In the genomic region with DNA sequence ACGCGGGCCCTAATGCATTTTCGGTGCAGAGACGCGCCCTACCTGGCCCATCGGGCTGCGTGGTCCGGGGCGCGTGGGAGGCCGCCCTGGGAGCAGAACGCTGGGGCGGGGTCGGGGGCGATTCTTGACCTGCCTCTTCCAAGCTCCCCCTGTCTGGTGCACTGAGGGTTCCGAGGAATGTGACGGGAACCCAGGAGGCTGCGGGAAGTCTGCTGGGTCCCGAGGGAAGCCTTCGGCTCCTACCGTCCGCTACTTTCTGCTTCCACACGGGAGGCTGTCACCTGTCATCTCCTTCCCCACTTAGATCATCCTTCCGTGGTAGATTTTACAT, we compare ENCODE assay signal across 8 cellular contexts. TPM values are rescaled to one million over a fixed set of nuclear protein-coding genes. Genes with fewer than 3 reads are reported as not detected.
DNase-seq lines count a peak whose midpoint lies in the region; ATAC-seq and TF ChIP-seq lines count a peak whose summit lies in the region.

No MANE protein-coding gene starts in this region.

- peaks cover 0 to 4% of the 10 kb centered on the region in 2 donors for H3K4me1 ChIP-seq in lung (ENCODE audit: control insufficient read depth in 2 of 2, insufficient read depth in 2 of 2, low read length in 2 of 2)
- peaks cover 0 to 3% of the 10 kb centered on the region in 2 donors for H3K4me1 ChIP-seq in uterus

- no peak overlapping the region for H3K27ac Mint-ChIP-seq in MCF 10A (ENCODE audit: low read depth, unreplicated experiment)

- TF ChIP-seq CTCF in GM12875 (IDR thresholded peaks at IDR 0.05; ENCODE audit: borderline replicate concordance, insufficient read depth, low read depth, low read length): no peak
- no peak for TF ChIP-seq CTCF in MCF 10A (IDR thresholded peaks at IDR 0.05; ENCODE audit: unreplicated experiment)
- TF ChIP-seq CTCF in lung (IDR thresholded peaks at IDR 0.05; ENCODE audit: control extremely low read depth, extremely low read depth): no peak
- TF ChIP-seq CTCF in uterus (IDR thresholded peaks at IDR 0.05): no peak

- POLR2A ChIA-PET in MCF 10A (lab: Yijun Ruan, JAX): interaction anchor here (0.7 to 2.3 kb wide), 23 partner anchors 8 to 1456 kb away, joined by 3 to 32 read pairs (median 6); partner anchors contain the start of genes CAB39L, EBPL, KPNA3 and SETDB2

- BruUV-seq in MCF 10A (replicated peaks; lab: Mats Ljungman, UMichigan): no TSS peak

- no peak for TF ChIP-seq POLR2A in uterus (IDR thresholded peaks at IDR 0.05)

- H3K27me3 ChIP-seq in lung (ENCODE audit: control insufficient read depth, insufficient read depth): no peaks in the 10 kb centered on the region
- no peaks in the 10 kb centered on the region for H3K27me3 ChIP-seq in uterus

- H3K27me3 Mint-ChIP-seq in MCF 10A (ENCODE audit: insufficient read depth, unreplicated experiment): no peaks in the 10 kb centered on the region

- peak; percentile 0 for DNase-seq in HPDE6-E6E7 (ENCODE audit: extremely low spot score)
- no peak for DNase-seq in MCF 10A (ENCODE audit: unreplicated experiment)
- DNase-seq in lung (ENCODE audit: low spot score): no peak
- DNase-seq in uterus: no peak
- no peak for DNase-seq in posterior vena cava (ENCODE audit: low spot score)
- DNase-seq in MV-4-11 (lab: John Stamatoyannopoulos, UW): no peak
- DNase-seq in NCI-H1048 (lab: John Stamatoyannopoulos, UW): no peak

- intact Hi-C loops in MCF 10A (cut with micrococcal nuclease): loop anchor here (5.0 kb wide), 3 partner anchors 145 to 495 kb away; partner anchors contain the start of genes CAB39L, KPNA3 and SETDB2
- intact Hi-C loops in uterus (cut with DNase I; ENCODE audit: low total_unique reads): loop anchor here (10.0 kb wide), 1 partner anchor 188 kb away; no protein-coding TSS in a partner anchor
- intact Hi-C loops in posterior vena cava (cut with DNase I): loop anchor here in 1 of 2 donors (10.0 kb wide), 1 partner anchor 1308 kb away; no protein-coding TSS in a partner anchor

- peak overlapping the region; percentile 88 for H3K4me3 Mint-ChIP-seq in MCF 10A (ENCODE audit: unreplicated experiment)

- H3K27ac ChIP-seq in lung (ENCODE audit: low read depth in 1 of 2, low read length in 1 of 2) (peak overlapping the region; percentile 74 to 84), uterus (peak overlapping the region; percentile 42 to 52)

- H3K36me3 ChIP-seq in lung (ENCODE audit: control insufficient read depth in 2 of 2, insufficient read depth in 2 of 2, low read length in 2 of 2) (no peaks in the 10 kb centered on the region), uterus (no peaks in the 10 kb centered on the region)

- no peaks in the 10 kb centered on the region for H3K9me3 ChIP-seq in lung (ENCODE audit: control insufficient read depth in 2 of 2, insufficient read depth in 1 of 2, low read length in 1 of 2)
- H3K9me3 ChIP-seq in uterus: no peaks in the 10 kb centered on the region

- CTCF ChIA-PET in MCF 10A (lab: Yijun Ruan, JAX): interaction anchor here (0.7 to 2.0 kb wide), 13 partner anchors 13 to 199 kb away, joined by 3 to 21 read pairs (median 4); partner anchors contain the start of gene KPNA3

- 0 to 1% methylated on average over 24 of the region's 24 CpGs for WGBS in lung, 2 donors

- H3K36me3 Mint-ChIP-seq in MCF 10A (ENCODE audit: insufficient read depth, unreplicated experiment): peaks cover 7% of the 10 kb centered on the region

- peaks cover 7% of the 10 kb centered on the region for H3K4me1 Mint-ChIP-seq in MCF 10A (ENCODE audit: insufficient read depth, unreplicated experiment)

- peak; percentile 1 for ATAC-seq in lung (ENCODE audit: insufficient read depth, low FRiP score)

- H3K9me3 Mint-ChIP-seq in MCF 10A (ENCODE audit: unreplicated experiment): no peaks in the 10 kb centered on the region

- peak overlapping the region; percentile 77 for H3K4me3 ChIP-seq in GM12875 (ENCODE audit: low read depth, low read length)
- peak overlapping the region; percentile 76 for H3K4me3 ChIP-seq in lung
- H3K4me3 ChIP-seq in uterus: peak overlapping the region; percentile 71 to 81

RNA-seq across cellular contexts. Expression of gene SPRYD7, which starts 0.8 kb away (rescaled TPM):
- total RNA-seq in MCF 10A (2022) (15.1 and 19.5 TPM in 2 replicates), lung (10 to 100 TPM; 12.0 to 14.3 TPM), uterus (10 to 100 TPM in 1 of 4 donors, 1 to 10 TPM in 2, under 1 TPM in 1; 0.59 to 10.2 (median 4.3) TPM), posterior vena cava (10 to 100 TPM in 1 of 2 donors, 1 to 10 TPM in 1; 9.1 to 10.8 TPM)
- polyA plus RNA-seq in lung: 10 to 100 TPM in 1 of 2 donors, 1 to 10 TPM in 1; 8.2 to 16.8 TPM

RNA-seq across cellular contexts. Expression of gene TRIM13, which starts 59.9 kb away (rescaled TPM):
- 17.5 and 19.0 TPM in 2 replicates for total RNA-seq in MCF 10A (2022)
- 10 to 100 TPM; 27.3 to 45.4 TPM for total RNA-seq in lung
- 10 to 100 TPM; 14.9 to 33.0 TPM for polyA plus RNA-seq in lung
- total RNA-seq in uterus: 10 to 100 TPM; 19.7 to 54.5 (median 31.0) TPM
- 10 to 100 TPM; 18.0 to 20.9 TPM for total RNA-seq in posterior vena cava
